1 cellular context compared by ENCODE assay signal in the genomic region with DNA sequence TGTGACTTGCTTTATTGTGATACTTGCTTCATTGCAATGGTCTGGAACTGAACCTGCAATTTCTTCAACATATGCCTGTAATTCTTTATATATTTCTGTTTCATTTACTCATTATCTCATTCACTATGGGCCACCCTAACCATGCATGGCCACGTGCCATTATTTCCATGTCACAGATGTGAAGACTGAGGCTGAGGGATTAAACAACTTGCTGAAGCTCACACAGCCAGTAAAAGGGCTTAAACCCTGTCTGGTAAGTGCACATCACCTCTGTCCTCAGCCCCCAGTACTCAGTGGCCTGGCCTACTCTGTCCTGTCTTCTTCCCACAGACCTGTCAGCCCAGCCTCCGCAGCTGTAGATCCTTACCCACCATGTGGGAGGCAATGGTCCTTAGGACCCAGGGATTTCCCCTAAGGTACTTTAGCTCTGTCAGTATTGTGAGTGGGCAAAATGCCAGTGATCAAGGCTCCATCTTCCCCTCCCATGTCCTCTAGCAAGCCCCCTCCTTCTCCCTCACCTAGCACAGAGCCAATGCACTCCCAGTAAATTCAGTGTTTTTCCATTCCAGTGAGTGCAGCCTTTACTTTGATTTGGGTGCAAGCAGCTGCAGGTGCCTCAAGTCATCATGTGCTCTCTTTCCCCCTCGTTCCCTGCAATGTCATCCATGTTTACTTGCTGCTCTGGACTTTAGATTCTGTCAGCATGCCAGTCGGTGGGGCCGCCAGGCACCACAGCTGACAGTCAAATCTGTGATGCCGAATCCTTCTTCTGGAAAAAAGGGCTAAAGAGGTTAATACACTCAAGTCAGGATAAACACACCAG.
TF ChIP-seq lines count a peak whose summit lies in the region.

No MANE protein-coding gene starts in this region.

TF ChIP-seq in HepG2, 621 proteins besides CTCF, POLR2A, EP300 and RAD21 (continued from another document and continues in another):
- TF ChIP-seq ZNF18 (CRISPR knock-in tag; IDR thresholded peaks at IDR 0.05; ENCODE audit: insufficient replicate concordance), result no peak
- TF ChIP-seq ESRRA (CRISPR knock-in tag; IDR thresholded peaks at IDR 0.05; ENCODE audit: low read depth), result peak; percentile 93
- TF ChIP-seq ZNF776 (CRISPR knock-in tag; IDR thresholded peaks at IDR 0.05), result no peak
- TF ChIP-seq EZH2 (conservative IDR thresholded peaks at IDR 0.05; ENCODE audit: low read depth, low read length), result no peak
- TF ChIP-seq ZNF296 (CRISPR knock-in tag; conservative IDR thresholded peaks at IDR 0.05), result 0 out of 2 replicates have a peak, but pooled peaks have one; percentile 54
- peak; percentile 69; the same call in 1 of the 2 replicates for TF ChIP-seq ZNF563 (CRISPR knock-in tag; IDR thresholded peaks at IDR 0.05)
- no peak for TF ChIP-seq FOXM1 (CRISPR knock-in tag; IDR thresholded peaks at IDR 0.05)
- peak; percentile 40 for TF ChIP-seq STAG1 (CRISPR knock-in tag; IDR thresholded peaks at IDR 0.05)
- TF ChIP-seq ZNF10 (CRISPR knock-in tag; IDR thresholded peaks at IDR 0.05; ENCODE audit: borderline replicate concordance, low read depth), result no peak
- TF ChIP-seq, protein P1, sequence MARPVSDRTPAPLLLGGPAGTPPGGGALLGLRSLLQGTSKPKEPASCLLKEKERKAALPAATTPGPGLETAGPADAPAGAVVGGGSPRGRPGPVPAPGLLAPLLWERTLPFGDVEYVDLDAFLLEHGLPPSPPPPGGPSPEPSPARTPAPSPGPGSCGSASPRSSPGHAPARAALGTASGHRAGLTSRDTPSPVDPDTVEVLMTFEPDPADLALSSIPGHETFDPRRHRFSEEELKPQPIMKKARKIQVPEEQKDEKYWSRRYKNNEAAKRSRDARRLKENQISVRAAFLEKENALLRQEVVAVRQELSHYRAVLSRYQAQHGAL (CRISPR knock-in tag; IDR thresholded peaks at IDR 0.05; ENCODE audit: not compliant biosample characterization), result no peak
- TF ChIP-seq, protein P2, sequence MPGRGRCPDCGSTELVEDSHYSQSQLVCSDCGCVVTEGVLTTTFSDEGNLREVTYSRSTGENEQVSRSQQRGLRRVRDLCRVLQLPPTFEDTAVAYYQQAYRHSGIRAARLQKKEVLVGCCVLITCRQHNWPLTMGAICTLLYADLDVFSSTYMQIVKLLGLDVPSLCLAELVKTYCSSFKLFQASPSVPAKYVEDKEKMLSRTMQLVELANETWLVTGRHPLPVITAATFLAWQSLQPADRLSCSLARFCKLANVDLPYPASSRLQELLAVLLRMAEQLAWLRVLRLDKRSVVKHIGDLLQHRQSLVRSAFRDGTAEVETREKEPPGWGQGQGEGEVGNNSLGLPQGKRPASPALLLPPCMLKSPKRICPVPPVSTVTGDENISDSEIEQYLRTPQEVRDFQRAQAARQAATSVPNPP (CRISPR knock-in tag; IDR thresholded peaks at IDR 0.05), result 0 out of 2 replicates have a peak, but pooled peaks have one; percentile 39
- TF ChIP-seq SUZ12 (IDR thresholded peaks at IDR 0.05; ENCODE audit: low read depth, low read length), result no peak
- TF ChIP-seq ZNF263 (CRISPR knock-in tag; IDR thresholded peaks at IDR 0.05), result 0 out of 2 replicates have a peak, but pooled peaks have one; percentile 34
- no peak for TF ChIP-seq ZNF674 (CRISPR knock-in tag; IDR thresholded peaks at IDR 0.05; ENCODE audit: low read depth)
- no peak for TF ChIP-seq ZNF235 (CRISPR knock-in tag; IDR thresholded peaks at IDR 0.05; ENCODE audit: borderline replicate concordance)
- TF ChIP-seq ZNF337 (CRISPR knock-in tag; IDR thresholded peaks at IDR 0.05; ENCODE audit: borderline replicate concordance, low read depth), result no peak
- no peak for TF ChIP-seq PHF5A (CRISPR knock-in tag; IDR thresholded peaks at IDR 0.05; ENCODE audit: low read depth, unreplicated experiment)
- peak; percentile 69; the same call in 1 of the 2 replicates for TF ChIP-seq ARID4A (CRISPR knock-in tag; IDR thresholded peaks at IDR 0.05; ENCODE audit: borderline replicate concordance)
- TF ChIP-seq RBM39 (IDR thresholded peaks at IDR 0.05; ENCODE audit: low read depth, low read length, poor library complexity, severe bottlenecking), result no peak
- 0 out of 2 replicates have a peak, but pooled peaks have one; percentile 33 for TF ChIP-seq ZMYM2 (CRISPR knock-in tag; IDR thresholded peaks at IDR 0.05)
- TF ChIP-seq PTBP1 (IDR thresholded peaks at IDR 0.05; ENCODE audit: low read depth, low read length, poor library complexity, severe bottlenecking), result no peak
- TF ChIP-seq DDIT3 (CRISPR knock-in tag; IDR thresholded peaks at IDR 0.05), result no peak
- TF ChIP-seq ZNF768 (CRISPR knock-in tag; IDR thresholded peaks at IDR 0.05), result no peak
- TF ChIP-seq PHF20 (CRISPR knock-in tag; IDR thresholded peaks at IDR 0.05), result no peak
- no peak; the same call in 1 of the 2 replicates for TF ChIP-seq ATF7-NPFF (CRISPR knock-in tag; IDR thresholded peaks at IDR 0.05; ENCODE audit: low read depth)
- no peak for TF ChIP-seq ZZZ3 (CRISPR knock-in tag; IDR thresholded peaks at IDR 0.05; ENCODE audit: borderline replicate concordance)
- no peak for TF ChIP-seq ZNF720 (CRISPR knock-in tag; IDR thresholded peaks at IDR 0.05)
- no peak for TF ChIP-seq ZSCAN22 (CRISPR knock-in tag; IDR thresholded peaks at IDR 0.05)
- no peak for TF ChIP-seq HNRNPK (IDR thresholded peaks at IDR 0.05; ENCODE audit: low read depth, low read length, poor library complexity, severe bottlenecking)
- TF ChIP-seq, protein P3, sequence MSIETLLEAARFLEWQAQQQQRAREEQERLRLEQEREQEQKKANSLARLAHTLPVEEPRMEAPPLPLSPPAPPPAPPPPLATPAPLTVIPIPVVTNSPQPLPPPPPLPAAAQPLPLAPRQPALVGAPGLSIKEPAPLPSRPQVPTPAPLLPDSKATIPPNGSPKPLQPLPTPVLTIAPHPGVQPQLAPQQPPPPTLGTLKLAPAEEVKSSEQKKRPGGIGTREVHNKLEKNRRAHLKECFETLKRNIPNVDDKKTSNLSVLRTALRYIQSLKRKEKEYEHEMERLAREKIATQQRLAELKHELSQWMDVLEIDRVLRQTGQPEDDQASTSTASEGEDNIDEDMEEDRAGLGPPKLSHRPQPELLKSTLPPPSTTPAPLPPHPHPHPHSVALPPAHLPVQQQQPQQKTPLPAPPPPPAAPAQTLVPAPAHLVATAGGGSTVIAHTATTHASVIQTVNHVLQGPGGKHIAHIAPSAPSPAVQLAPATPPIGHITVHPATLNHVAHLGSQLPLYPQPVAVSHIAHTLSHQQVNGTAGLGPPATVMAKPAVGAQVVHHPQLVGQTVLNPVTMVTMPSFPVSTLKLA (IDR thresholded peaks at IDR 0.05), result peak; percentile 67; the same call in 1 of the 2 replicates
- no peak for TF ChIP-seq SMAD9 (CRISPR knock-in tag; IDR thresholded peaks at IDR 0.05)
- TF ChIP-seq XBP1 (CRISPR knock-in tag; IDR thresholded peaks at IDR 0.05), result no peak
- peak; percentile 49; the same call in 1 of the 2 replicates for TF ChIP-seq ZNF543 (CRISPR knock-in tag; IDR thresholded peaks at IDR 0.05)
- TF ChIP-seq RAD51 (IDR thresholded peaks at IDR 0.05; ENCODE audit: borderline replicate concordance), result no peak
- TF ChIP-seq HOXA3 (CRISPR knock-in tag; IDR thresholded peaks at IDR 0.05), result peak; percentile 91
- no peak for TF ChIP-seq ARNT2 (CRISPR knock-in tag; IDR thresholded peaks at IDR 0.05; ENCODE audit: low read depth)
- TF ChIP-seq HNRNPH1 (optimal IDR thresholded peaks at IDR 0.05; ENCODE audit: low read depth, low read length), result no peak
- TF ChIP-seq ZNF33B (CRISPR knock-in tag; IDR thresholded peaks at IDR 0.05), result no peak
- peak; percentile 54; the same call in 1 of the 2 replicates for TF ChIP-seq ZBTB20 (CRISPR knock-in tag; IDR thresholded peaks at IDR 0.05; ENCODE audit: borderline replicate concordance, low read depth)
- TF ChIP-seq, protein P4, sequence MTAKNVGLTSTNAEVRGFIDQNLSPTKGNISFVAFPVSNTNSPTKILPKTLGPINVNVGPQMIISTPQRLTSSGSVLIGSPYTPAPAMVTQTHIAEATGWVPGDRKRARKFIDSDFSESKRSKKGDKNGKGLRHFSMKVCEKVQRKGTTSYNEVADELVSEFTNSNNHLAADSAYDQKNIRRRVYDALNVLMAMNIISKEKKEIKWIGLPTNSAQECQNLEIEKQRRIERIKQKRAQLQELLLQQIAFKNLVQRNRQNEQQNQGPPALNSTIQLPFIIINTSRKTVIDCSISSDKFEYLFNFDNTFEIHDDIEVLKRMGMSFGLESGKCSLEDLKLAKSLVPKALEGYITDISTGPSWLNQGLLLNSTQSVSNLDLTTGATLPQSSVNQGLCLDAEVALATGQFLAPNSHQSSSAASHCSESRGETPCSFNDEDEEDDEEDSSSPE (CRISPR knock-in tag; IDR thresholded peaks at IDR 0.05), result peak; percentile 85
- TF ChIP-seq ZNF841 (CRISPR knock-in tag; IDR thresholded peaks at IDR 0.05; ENCODE audit: borderline replicate concordance), result no peak
- 0 out of 2 replicates have a peak, but pooled peaks have one; percentile 46 for TF ChIP-seq ZNF639 (CRISPR knock-in tag; conservative IDR thresholded peaks at IDR 0.05)
- 0 out of 2 replicates have a peak, but pooled peaks have one; percentile 69 for TF ChIP-seq IRX3 (CRISPR knock-in tag; IDR thresholded peaks at IDR 0.05; ENCODE audit: borderline replicate concordance, low read depth)
- no peak for TF ChIP-seq ZNF850 (CRISPR knock-in tag; conservative IDR thresholded peaks at IDR 0.05)
- TF ChIP-seq FLYWCH1 (CRISPR knock-in tag; IDR thresholded peaks at IDR 0.05), result peak; percentile 85; the same call in 1 of the 2 replicates
- TF ChIP-seq RARA (CRISPR knock-in tag; IDR thresholded peaks at IDR 0.05), result peak; percentile 80
- TF ChIP-seq ZNF207 (IDR thresholded peaks at IDR 0.05; ENCODE audit: borderline replicate concordance), result no peak
- peak; percentile 81 for TF ChIP-seq DMAP1 (CRISPR knock-in tag; IDR thresholded peaks at IDR 0.05)
- TF ChIP-seq MTF2 (CRISPR knock-in tag; IDR thresholded peaks at IDR 0.05; ENCODE audit: borderline replicate concordance), result no peak
- TF ChIP-seq ZNF510 (CRISPR knock-in tag; IDR thresholded peaks at IDR 0.05; ENCODE audit: low read depth), result no peak
